ENCODE assay signal across 12 cellular contexts in genomic region chr10:59387951-59388431, GRCh38. TPM values are rescaled to one million over a fixed set of nuclear protein-coding genes. Genes with fewer than 3 reads are reported as not detected.
A peak's percentile ranks its signal among the peaks of the same experiment; 100 is the strongest.
DNase-seq lines count a peak whose midpoint lies in the region; TF ChIP-seq lines count a peak whose summit lies in the region.
"Had no signal": no experiment of that assay in that cellular context is flagged by ENCODE, and none has a peak within 500 bp of the region (broad histone marks: within the 10 kb centered on the region; RNA-seq: fewer than 3 reads in every experiment).

No MANE protein-coding gene starts in this region.

- H3K36me3 ChIP-seq in vagina (no peaks in the 10 kb centered on the region), prostate gland (no peaks in the 10 kb centered on the region)
- H3K36me3 ChIP-seq: neutrophil had no signal

- intact Hi-C loops in vagina (cut with DNase I) (no loop called here), prostate gland (cut with DNase I) (no loop called here)

- TF ChIP-seq POLR2A in vagina (IDR thresholded peaks at IDR 0.05) (no peak), prostate gland (IDR thresholded peaks at IDR 0.05) (no peak)

- H3K27ac ChIP-seq in vagina (no peak overlapping the region), prostate gland (no peak overlapping the region)
- H3K27ac ChIP-seq: neutrophil had no signal

- TF ChIP-seq CTCF in epithelial cell of esophagus (IDR thresholded peaks at IDR 0.05; ENCODE audit: insufficient read depth, low read depth, low read length, missing control alignments) (no peak), vagina (IDR thresholded peaks at IDR 0.05) (no peak), prostate gland (IDR thresholded peaks at IDR 0.05) (no peak)

- H3K4me1 ChIP-seq in vagina (no peaks in the 10 kb centered on the region), prostate gland (replicated peaks) (no peaks in the 10 kb centered on the region)

- no peaks in the 10 kb centered on the region for H3K27me3 ChIP-seq in vagina
- no peaks in the 10 kb centered on the region for H3K27me3 ChIP-seq in prostate gland (replicated peaks; ENCODE audit: insufficient read depth)
- H3K27me3 ChIP-seq: neutrophil had no signal

- DNase-seq in COLO829 (ENCODE audit: low spot score) (peak; percentile 27), RKO (ENCODE audit: low spot score) (peak; percentile 43), epithelial cell of esophagus (ENCODE audit: low read depth) (peak; percentile 29), non-pigmented ciliary epithelial cell (ENCODE audit: low read depth) (peak; percentile 84), HT-29 (ENCODE audit: low spot score) (no peak), HPDE6-E6E7 (ENCODE audit: extremely low spot score) (no peak), vagina (ENCODE audit: extremely low spot score in 2 of 2) (no peak), prostate gland (ENCODE audit: low spot score) (no peak)
- DNase-seq: activated naive CD4-positive, alpha-beta T cell treated with anti-CD3 and anti-CD28 coated beads for 36 hours; hypothalamus; NCI-H69 had no signal

- 82% methylated on average over 1 of the region's 1 CpG for WGBS in prostate gland

- H3K9me3 ChIP-seq in vagina: no peaks in the 10 kb centered on the region
- H3K9me3 ChIP-seq in prostate gland: no peaks in the 10 kb centered on the region
- H3K9me3 ChIP-seq: neutrophil had no signal

- H3K4me3 ChIP-seq in epithelial cell of esophagus (ENCODE audit: low read length): no peak overlapping the region
- H3K4me3 ChIP-seq in vagina: no peak overlapping the region
- H3K4me3 ChIP-seq in prostate gland: no peak overlapping the region

RNA-seq across cellular contexts. Expression of gene FAM13C, which starts 25.6 kb away (rescaled TPM):
- not detected in 2 replicates for total RNA-seq in HT-29 (2014; rRNA removed; shearing (Covaris generic))
- total RNA-seq in vagina: 12.8 TPM
- total RNA-seq in prostate gland: 10 to 100 TPM; 56.7 to 66.7 TPM
- total RNA-seq: activated naive CD4-positive, alpha-beta T cell treated with anti-CD3 and anti-CD28 coated beads for 36 hours had no signal

Comparison
In these comparisons a context has a peak if more than half of its experiments do, and no peak if none do; other contexts are left out.
1. DNase-seq: peak in COLO829 (single experiment), RKO (single experiment), epithelial cell of esophagus (single experiment) and non-pigmented ciliary epithelial cell (single experiment); none in HT-29 (single experiment), HPDE6-E6E7 (single experiment), vagina (0 of 2) and prostate gland (single experiment).
2. RNA of gene FAM13C, which starts 25.6 kb away (total RNA-seq): 56.7 to 66.7 TPM in prostate gland and 12.8 TPM in vagina (single experiment); not detected in HT-29; every median in the first group is over 10 times any median in the second.